17 cellular contexts compared by ENCODE assay signal in genomic region chr19:11265177-11265784, GRCh38. TPM values are rescaled to one million over a fixed set of nuclear protein-coding genes. Genes with fewer than 3 reads are reported as not detected.
A peak's percentile ranks its signal among the peaks of the same experiment; 100 is the strongest.
DNase-seq lines count a peak whose midpoint lies in the region; ATAC-seq and TF ChIP-seq lines count a peak whose summit lies in the region.
"Had no signal": no experiment of that assay in that cellular context is flagged by ENCODE, and none has a peak within 500 bp of the region (broad histone marks: within the 10 kb centered on the region; RNA-seq: fewer than 3 reads in every experiment).

No MANE protein-coding gene starts in this region.

- ATAC-seq in T-cell (replicated peaks in 1 of 4) (no peak), HG03378 (IDR thresholded peaks at IDR 0.05; ENCODE audit: unreplicated experiment) (no peak), GM18511 (IDR thresholded peaks at IDR 0.05; ENCODE audit: unreplicated experiment) (no peak)
- ATAC-seq: activated CD8-positive, alpha-beta T cell treated with anti-CD3 and anti-CD28 coated beads, Interleukin-2, amount 10 ng/mL, durations not matched to agents 7 days and 5 days had no signal

- peak overlapping the region; percentile 27 for H3K4me2 ChIP-seq in hepatocyte

- peaks cover 9% of the 10 kb centered on the region for H3K79me2 ChIP-seq in hepatocyte

- H3K36me3 Mint-ChIP-seq in Caco-2 (ENCODE audit: insufficient read depth, unreplicated experiment) (peaks cover 23% of the 10 kb centered on the region), T-cell (no peaks in the 10 kb centered on the region)

- H3K4me1 Mint-ChIP-seq in Caco-2 (ENCODE audit: low read depth, unreplicated experiment), result peaks cover 44% of the 10 kb centered on the region
- peaks cover 0 to 8% (median 4%) of the 10 kb centered on the region in 3 donors for H3K4me1 Mint-ChIP-seq in T-cell

- intact Hi-C loops in Caco-2 (cut with micrococcal nuclease; ENCODE audit: unreplicated experiment) (loop anchor here (1.0 kb wide), 1 partner anchor 10 kb away; no protein-coding TSS in a partner anchor), sigmoid colon (cut with DNase I) (no loop called here)

- no peak for TF ChIP-seq EP300 in sigmoid colon (IDR thresholded peaks at IDR 0.05)

- CTCF ChIA-PET in Caco-2 (lab: Charles Lee), result interaction anchor here (0.6 to 1.6 kb wide), 4 partner anchors 28 to 170 kb away, joined by 3 to 5 read pairs (median 4); partner anchors contain the start of gene PRKCSH
- CTCF ChIA-PET in T-cell (lab: Charles Lee), result no interaction called here

- no peaks in the 10 kb centered on the region for H3K27me3 Mint-ChIP-seq in Caco-2 (ENCODE audit: insufficient read depth, unreplicated experiment)
- H3K27me3 Mint-ChIP-seq in T-cell, result peaks cover 55 to 76% of the 10 kb centered on the region in 2 donors

- WGBS in hepatocyte (ENCODE audit: low lambda C conversion rate, missing lambda C conversion rate), result 71% methylated on average over 6 of the region's 6 CpGs
- 14 to 66% methylated on average over 6 of the region's 6 CpGs for WGBS in sigmoid colon, 2 donors

- TF ChIP-seq CTCF in Caco-2 (IDR thresholded peaks at IDR 0.05; ENCODE audit: insufficient read depth in 1 of 2, low read depth in 1 of 2, low read length in 1 of 2, severe bottlenecking in 1 of 2, unreplicated experiment in 1 of 2) (no peak), hepatocyte (IDR thresholded peaks at IDR 0.05; ENCODE audit: poor library complexity) (no peak), sigmoid colon (IDR thresholded peaks at IDR 0.05) (no peak)

- DNase-seq in Caco-2 (no peak), T-cell (no peak), hepatocyte (ENCODE audit: low spot score) (no peak), sigmoid colon (no peak), dedifferentiated amniotic fluid mesenchymal stem cell (ENCODE audit: extremely low spot score) (no peak), caudate nucleus (lab: John Stamatoyannopoulos, UW) (no peak)
- DNase-seq: activated CD8-positive, alpha-beta T cell treated with anti-CD3 and anti-CD28 coated beads, Interleukin-2, amount 10 ng/mL, durations not matched to agents 7 days and 5 days; BE2C; DMS79; NCI-H2081 treated with DMSO at 0.1 percent for 48 hours; trophoblast cell had no signal

- H3K27ac Mint-ChIP-seq in Caco-2 (ENCODE audit: unreplicated experiment) (peak overlapping the region; percentile 87), T-cell (peak overlapping the region in 1 of 2 donors; percentile 8)
- H3K27ac Mint-ChIP-seq: activated CD8-positive, alpha-beta T cell treated with anti-CD3 and anti-CD28 coated beads, Interleukin-2, amount 10 ng/mL, durations not matched to agents 7 days and 5 days had no signal

- H3K27me3 ChIP-seq in Caco-2 (replicated peaks; ENCODE audit: control insufficient read depth, insufficient read depth, low read length) (no peaks in the 10 kb centered on the region), hepatocyte (no peaks in the 10 kb centered on the region), sigmoid colon (no peaks in the 10 kb centered on the region)
- H3K27me3 ChIP-seq: BE2C, pancreas, SJSA1 had no signal

- H3K9me3 Mint-ChIP-seq in Caco-2 (ENCODE audit: unreplicated experiment) (no peaks in the 10 kb centered on the region), T-cell (no peaks in the 10 kb centered on the region)

- TF ChIP-seq POLR2A in sigmoid colon (IDR thresholded peaks at IDR 0.05), result no peak

- H3K4me1 ChIP-seq in Caco-2 (peaks cover 46% of the 10 kb centered on the region), hepatocyte (ENCODE audit: insufficient read depth) (peaks cover 27% of the 10 kb centered on the region), sigmoid colon (peaks cover 0 to 38% (median 27%) of the 10 kb centered on the region in 4 donors)
- H3K4me1 ChIP-seq: BE2C had no signal

- H3K9me2 ChIP-seq in hepatocyte (replicated peaks; ENCODE audit: insufficient read depth), result no peaks in the 10 kb centered on the region

- peak overlapping the region; percentile 99 for H3K27ac ChIP-seq in hepatocyte
- H3K27ac ChIP-seq in sigmoid colon, result peak overlapping the region in 3 of 4 donors; percentile 47 to 59 (median 53)
- H3K27ac ChIP-seq in caudate nucleus (ENCODE audit: low read depth, low read length), result no peak overlapping the region
- H3K27ac ChIP-seq: SJSA1 had no signal

- H3K9me3 ChIP-seq in Caco-2 (no peaks in the 10 kb centered on the region), hepatocyte (ENCODE audit: low read depth) (no peaks in the 10 kb centered on the region), sigmoid colon (no peaks in the 10 kb centered on the region)
- H3K9me3 ChIP-seq: BE2C, pancreas, SJSA1 had no signal

- POLR2A ChIA-PET in Caco-2 (lab: Charles Lee) (interaction anchor here (1.0 to 1.4 kb wide), 5 partner anchors 9 to 153 kb away, joined by 3 to 5 read pairs (median 3); no protein-coding TSS in a partner anchor), T-cell (lab: Charles Lee) (no interaction called here)

- H2AFZ ChIP-seq in hepatocyte, result no peak overlapping the region

- BruUV-seq in Caco-2 (replicated peaks; lab: Mats Ljungman, UMichigan), result TSS peak; percentile 92

- no peak overlapping the region for H3K4me3 ChIP-seq in Caco-2 (ENCODE audit: low read depth, low read length)
- no peak overlapping the region for H3K4me3 ChIP-seq in hepatocyte
- no peak overlapping the region for H3K4me3 ChIP-seq in sigmoid colon
- H3K4me3 ChIP-seq: pancreas, SJSA1 had no signal

- no peaks in the 10 kb centered on the region for H4K20me1 ChIP-seq in hepatocyte (ENCODE audit: insufficient read depth, poor library complexity, severe bottlenecking)

- peak overlapping the region; percentile 12 for H3K4me3 Mint-ChIP-seq in Caco-2 (ENCODE audit: unreplicated experiment)
- peak overlapping the region in 2 of 3 donors; percentile 24 to 28 for H3K4me3 Mint-ChIP-seq in T-cell
- H3K4me3 Mint-ChIP-seq: activated CD8-positive, alpha-beta T cell treated with anti-CD3 and anti-CD28 coated beads, Interleukin-2, amount 10 ng/mL, durations not matched to agents 7 days and 5 days had no signal

- H3K36me3 ChIP-seq in Caco-2 (ENCODE audit: control insufficient read depth, insufficient read depth, low read length), result no peaks in the 10 kb centered on the region
- no peaks in the 10 kb centered on the region for H3K36me3 ChIP-seq in hepatocyte (replicated peaks; ENCODE audit: insufficient read depth, low read depth)
- no peaks in the 10 kb centered on the region for H3K36me3 ChIP-seq in sigmoid colon
- H3K36me3 ChIP-seq: BE2C, pancreas, SJSA1 had no signal

RNA-seq across cellular contexts. Expression of gene DOCK6, which starts 3.0 kb away (rescaled TPM):
- 84.1 and 94.3 TPM in 2 replicates for total RNA-seq in Caco-2 (2022)
- total RNA-seq in T-cell, result 1 to 10 TPM in 3 of 5 donors, under 1 TPM in 2; 0.78 to 1.8 (median 1.0) TPM
- 12.6 and 17.4 TPM in 2 replicates for total RNA-seq in hepatocyte
- 36.8 and 43.7 TPM in 2 replicates for polyA plus RNA-seq in hepatocyte
- total RNA-seq in sigmoid colon, result 10 to 100 TPM; 17.1 to 39.9 (median 20.8) TPM
- 10 to 100 TPM in 2 of 3 donors, 1 to 10 TPM in 1; 8.8 to 40.5 (median 16.2) TPM for polyA plus RNA-seq in sigmoid colon

RNA-seq across cellular contexts. Expression of gene ANGPTL8, which starts 25.9 kb away (rescaled TPM):
- not detected in 2 replicates for total RNA-seq in Caco-2 (2022)
- total RNA-seq in T-cell, result not detected
- total RNA-seq in hepatocyte, result 24.9 and 25.5 TPM in 2 replicates
- polyA plus RNA-seq in hepatocyte, result 14.4 and 20.8 TPM in 2 replicates
- not detected for total RNA-seq in sigmoid colon
- 1 to 10 TPM in 1 of 3 donors, not detected in 2; 8.1 TPM for polyA plus RNA-seq in sigmoid colon
- total RNA-seq: activated CD8-positive, alpha-beta T cell treated with anti-CD3 and anti-CD28 coated beads, Interleukin-2, amount 10 ng/mL, durations not matched to agents 7 days and 5 days; H7; lower leg skin had no signal

RNA-seq across cellular contexts. Expression of gene TSPAN16, which starts 30.7 kb away (rescaled TPM):
- total RNA-seq in Caco-2 (2022) (not detected in 2 replicates), T-cell (not detected), hepatocyte (not detected in 2 replicates), sigmoid colon (not detected)
- polyA plus RNA-seq in hepatocyte (not detected in 2 replicates), sigmoid colon (under 1 TPM in 1 of 3 donors, not detected in 2; 0.07 TPM)
- total RNA-seq: activated CD8-positive, alpha-beta T cell treated with anti-CD3 and anti-CD28 coated beads, Interleukin-2, amount 10 ng/mL, durations not matched to agents 7 days and 5 days; H7; lower leg skin; pancreas had no signal
- polyA plus RNA-seq: pancreas had no signal

Comparison
In these comparisons a context has a peak if more than half of its experiments do, and no peak if none do; other contexts are left out.
1. RNA of gene ANGPTL8, which starts 25.9 kb away (total RNA-seq): 24.9 to 25.5 TPM in hepatocyte; not detected in Caco-2, not detected in T-cell and not detected in sigmoid colon; every median in the first group is over 10 times any median in the second.